In the genomic region with DNA sequence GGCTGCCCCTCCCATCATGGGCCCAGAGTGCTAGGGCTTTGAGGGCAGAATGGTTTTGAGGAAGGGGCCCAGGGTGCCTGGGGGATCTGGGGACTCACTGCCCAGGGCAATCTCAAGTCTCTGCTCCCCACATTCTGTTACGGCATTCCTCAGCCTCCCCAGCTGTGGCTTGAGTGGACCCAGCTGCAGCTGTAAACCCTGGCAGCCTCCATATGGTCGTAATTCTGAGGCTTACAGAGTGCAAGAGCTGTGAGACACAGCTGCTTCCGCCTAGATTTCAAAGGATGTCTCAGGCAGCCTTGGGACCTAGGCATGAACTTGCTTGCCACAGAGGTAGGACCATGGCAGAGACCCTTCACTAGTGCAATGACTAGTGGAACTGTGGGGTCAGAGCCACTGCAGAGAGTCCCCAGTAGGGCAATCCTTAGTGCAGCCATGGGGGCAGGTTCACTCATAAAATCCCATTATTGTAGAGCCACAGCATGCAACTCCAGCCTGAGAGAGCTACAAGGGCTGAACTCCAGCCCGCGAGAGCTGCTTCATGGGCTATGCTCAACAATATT, we compare ENCODE assay signal across 35 cellular contexts.
A peak's percentile ranks its signal among the peaks of the same experiment; 100 is the strongest.
DNase-seq lines count a peak whose midpoint lies in the region; ATAC-seq and TF ChIP-seq lines count a peak whose summit lies in the region.
"Had no signal": no experiment of that assay in that cellular context is flagged by ENCODE, and none has a peak within 500 bp of the region (broad histone marks: within the 10 kb centered on the region; RNA-seq: fewer than 3 reads in every experiment).

No MANE protein-coding gene starts in this region.

- H3K9me3 ChIP-seq in hepatocyte (ENCODE audit: low read depth) (no peaks in the 10 kb centered on the region), sigmoid colon (no peaks in the 10 kb centered on the region), ascending aorta (no peaks in the 10 kb centered on the region)
- no peaks in the 10 kb centered on the region for H3K9me3 ChIP-seq in CD4-positive, alpha-beta T cell (ENCODE audit: control insufficient read depth, low read length)
- H3K9me3 ChIP-seq: adrenal gland, body of pancreas, esophagus squamous epithelium, gastrocnemius medialis, HAP-1, thoracic aorta, vagina had no signal

- H3K4me3 ChIP-seq in hepatocyte (no peak overlapping the region), sigmoid colon (no peak overlapping the region), ascending aorta (no peak overlapping the region)
- H3K4me3 ChIP-seq: adrenal gland, body of pancreas, esophagus squamous epithelium, gastrocnemius medialis, GM12878, HAP-1, thoracic aorta, vagina had no signal

- no peak for TF ChIP-seq POLR2A in sigmoid colon (IDR thresholded peaks at IDR 0.05)

- DNase-seq in GM04504 (ENCODE audit: low read depth) (peak; percentile 3), NCI-H524 treated with DMSO at 0.1 percent for 48 hours (lab: John Stamatoyannopoulos, UW) (peak; percentile 6), hepatocyte (ENCODE audit: low spot score) (peak; percentile 6), sigmoid colon (peak; percentile 77), ascending aorta (ENCODE audit: low spot score in 2 of 2) (no peak), middle frontal gyrus (ENCODE audit: extremely low spot score, low spot score) (no peak)
- DNase-seq in stimulated activated naive CD4-positive, alpha-beta T cell treated with Interleukin-2 at 50 U/mL for 16 hours (lab: John Stamatoyannopoulos, UW), result no peak
- DNase-seq in CD4-positive, alpha-beta T cell, result no peak
- DNase-seq: activated CD4-positive, CD25-positive, alpha-beta regulatory T cell; activated CD8-positive, alpha-beta memory T cell treated with anti-CD3 and anti-CD28 coated beads, Interleukin-2, amount 10 ng/mL, durations not matched to agents 7 days and 5 days; activated naive CD4-positive, alpha-beta T cell treated with anti-CD3 and anti-CD28 coated beads, Interleukin-2, amount 10 ng/mL, durations not matched to agents 7 days and 5 days; adrenal gland; body of pancreas; CD8-positive, alpha-beta T cell; cerebellar nuclear complex; EL; esophagus squamous epithelium; gastrocnemius medialis; hippocampal formation; mesenchymal stem cell; MM.1S; NCI-H1105 treated with DMSO at 0.1 percent for 48 hours; NCI-H2029; NCI-H510A treated with DMSO at 0.1 percent for 48 hours; PC-3; T-helper 17 cell had no signal

- no peaks in the 10 kb centered on the region for H3K36me3 Mint-ChIP-seq in CD4-positive, alpha-beta T cell (ENCODE audit: low read depth)
- H3K36me3 Mint-ChIP-seq: activated CD8-positive, alpha-beta memory T cell treated with anti-CD3 and anti-CD28 coated beads, Interleukin-2, amount 10 ng/mL, durations not matched to agents 7 days and 5 days; activated naive CD4-positive, alpha-beta T cell treated with anti-CD3 and anti-CD28 coated beads, Interleukin-2, amount 10 ng/mL, durations not matched to agents 7 days and 5 days; CD8-positive, alpha-beta T cell had no signal

- WGBS in hepatocyte (ENCODE audit: low lambda C conversion rate, missing lambda C conversion rate), result 49% methylated on average over 5 of the region's 5 CpGs
- 76 to 78% methylated on average over 5 of the region's 5 CpGs for WGBS in sigmoid colon, 2 donors

- H3K79me2 ChIP-seq in hepatocyte, result no peaks in the 10 kb centered on the region

- ATAC-seq in CD4-positive, alpha-beta T cell (ENCODE audit: poor library complexity), result no peak
- ATAC-seq: activated CD8-positive, alpha-beta memory T cell treated with anti-CD3 and anti-CD28 coated beads, Interleukin-2, amount 10 ng/mL, durations not matched to agents 7 days and 5 days; body of pancreas; CD8-positive, alpha-beta T cell; gastrocnemius medialis; GM12878; PC-3; SK-N-SH treated with all-trans-retinoic acid at 6 μM for 48 hours; T-helper 17 cell had no signal

- H3K4me2 ChIP-seq in hepatocyte, result no peak overlapping the region
- H3K4me2 ChIP-seq: KMS-11 had no signal

- TF ChIP-seq CTCF in hepatocyte (IDR thresholded peaks at IDR 0.05; ENCODE audit: poor library complexity) (no peak), sigmoid colon (IDR thresholded peaks at IDR 0.05) (no peak), ascending aorta (IDR thresholded peaks at IDR 0.05) (no peak)
- TF ChIP-seq CTCF in CD4-positive, alpha-beta T cell (IDR thresholded peaks at IDR 0.05), result no peak

- intact Hi-C loops in sigmoid colon (cut with DNase I), result loop anchor here (5.0 to 10.0 kb wide), 2 partner anchors 184 to 298 kb away; partner anchors contain the start of gene ENOX1
- intact Hi-C loops in ascending aorta (cut with DNase I), result no loop called here
- intact Hi-C loops in CD4-positive, alpha-beta T cell (cut with DNase I, micrococcal nuclease), result no loop called here

- no peaks in the 10 kb centered on the region for H4K20me1 ChIP-seq in hepatocyte (ENCODE audit: insufficient read depth, poor library complexity, severe bottlenecking)

- no peak overlapping the region for H3K27ac ChIP-seq in hepatocyte
- peak overlapping the region in 3 of 4 donors; percentile 25 to 70 (median 66) for H3K27ac ChIP-seq in sigmoid colon
- no peak overlapping the region for H3K27ac ChIP-seq in ascending aorta
- H3K27ac ChIP-seq in CD4-positive, alpha-beta T cell (ENCODE audit: low read depth, low read length), result no peak overlapping the region
- H3K27ac ChIP-seq: adrenal gland, body of pancreas, esophagus squamous epithelium, gastrocnemius medialis, KMS-11, thoracic aorta, vagina had no signal

- H3K4me1 Mint-ChIP-seq in CD4-positive, alpha-beta T cell (ENCODE audit: low read depth), result peaks cover 11% of the 10 kb centered on the region
- H3K4me1 Mint-ChIP-seq: activated naive CD4-positive, alpha-beta T cell treated with anti-CD3 and anti-CD28 coated beads, Interleukin-2, amount 10 ng/mL, durations not matched to agents 7 days and 5 days; B cell had no signal

- H3K4me3 Mint-ChIP-seq in CD4-positive, alpha-beta T cell, result no peak overlapping the region
- H3K4me3 Mint-ChIP-seq: activated CD8-positive, alpha-beta memory T cell treated with anti-CD3 and anti-CD28 coated beads, Interleukin-2, amount 10 ng/mL, durations not matched to agents 7 days and 5 days; activated naive CD4-positive, alpha-beta T cell treated with anti-CD3 and anti-CD28 coated beads, Interleukin-2, amount 10 ng/mL, durations not matched to agents 7 days and 5 days; B cell; CD8-positive, alpha-beta T cell; stimulated activated naive CD8-positive, alpha-beta T cell treated with anti-CD3 and anti-CD28 coated beads, Interleukin-15, Interleukin-2, amounts not matched to agents 100 ng/mL and 50 ng/mL, for 24 hours; T-helper 17 cell had no signal

- H3K27me3 Mint-ChIP-seq in CD4-positive, alpha-beta T cell, result no peaks in the 10 kb centered on the region
- H3K27me3 Mint-ChIP-seq: activated CD8-positive, alpha-beta memory T cell treated with anti-CD3 and anti-CD28 coated beads, Interleukin-2, amount 10 ng/mL, durations not matched to agents 7 days and 5 days; activated naive CD4-positive, alpha-beta T cell treated with anti-CD3 and anti-CD28 coated beads, Interleukin-2, amount 10 ng/mL, durations not matched to agents 7 days and 5 days; B cell; progenitor cell of endocrine pancreas had no signal

- H3K9me3 Mint-ChIP-seq in CD4-positive, alpha-beta T cell, result no peaks in the 10 kb centered on the region
- H3K9me3 Mint-ChIP-seq: activated naive CD4-positive, alpha-beta T cell treated with anti-CD3 and anti-CD28 coated beads, Interleukin-2, amount 10 ng/mL, durations not matched to agents 7 days and 5 days; CD8-positive, alpha-beta T cell; stimulated activated naive CD8-positive, alpha-beta T cell treated with anti-CD3 and anti-CD28 coated beads, Interleukin-15, Interleukin-2, amounts not matched to agents 100 ng/mL and 50 ng/mL, for 24 hours had no signal

- no peaks in the 10 kb centered on the region for H3K9me2 ChIP-seq in hepatocyte (replicated peaks; ENCODE audit: insufficient read depth)

- H3K27me3 ChIP-seq in hepatocyte (no peaks in the 10 kb centered on the region), sigmoid colon (no peaks in the 10 kb centered on the region), ascending aorta (no peaks in the 10 kb centered on the region)
- no peaks in the 10 kb centered on the region for H3K27me3 ChIP-seq in CD4-positive, alpha-beta T cell (ENCODE audit: control insufficient read depth, insufficient read depth, low read length)
- H3K27me3 ChIP-seq: adrenal gland, body of pancreas, esophagus squamous epithelium, gastrocnemius medialis, vagina had no signal

- CTCF ChIA-PET in CD4-positive, alpha-beta T cell (lab: Charles Lee), result interaction anchor here (0.5 kb wide), 1 partner anchor 841 kb away, joined by 5 read pairs; no protein-coding TSS in a partner anchor

- H3K36me3 ChIP-seq in hepatocyte (replicated peaks; ENCODE audit: insufficient read depth, low read depth) (no peaks in the 10 kb centered on the region), sigmoid colon (no peaks in the 10 kb centered on the region), ascending aorta (no peaks in the 10 kb centered on the region)
- H3K36me3 ChIP-seq: adrenal gland, esophagus squamous epithelium, gastrocnemius medialis, HAP-1, thoracic aorta, vagina had no signal

- no peak overlapping the region for H2AFZ ChIP-seq in hepatocyte

- POLR2A ChIA-PET in CD4-positive, alpha-beta T cell (lab: Charles Lee), result no interaction called here

- no peak for TF ChIP-seq EP300 in sigmoid colon (IDR thresholded peaks at IDR 0.05)

- H3K4me1 ChIP-seq in hepatocyte (ENCODE audit: insufficient read depth), result no peaks in the 10 kb centered on the region
- peaks cover 0 to 38% (median 28%) of the 10 kb centered on the region in 4 donors for H3K4me1 ChIP-seq in sigmoid colon
- no peaks in the 10 kb centered on the region for H3K4me1 ChIP-seq in ascending aorta
- H3K4me1 ChIP-seq: adrenal gland, body of pancreas, esophagus squamous epithelium, HAP-1, vagina had no signal

- H3K27ac Mint-ChIP-seq in CD4-positive, alpha-beta T cell, result no peak overlapping the region
- H3K27ac Mint-ChIP-seq: activated CD8-positive, alpha-beta memory T cell treated with anti-CD3 and anti-CD28 coated beads, Interleukin-2, amount 10 ng/mL, durations not matched to agents 7 days and 5 days; activated naive CD4-positive, alpha-beta T cell treated with anti-CD3 and anti-CD28 coated beads, Interleukin-2, amount 10 ng/mL, durations not matched to agents 7 days and 5 days; B cell; CD8-positive, alpha-beta T cell; progenitor cell of endocrine pancreas; stimulated activated naive CD8-positive, alpha-beta T cell treated with anti-CD3 and anti-CD28 coated beads, Interleukin-15, Interleukin-2, amounts not matched to agents 100 ng/mL and 50 ng/mL, for 24 hours had no signal

Comparison
In these comparisons a context has a peak if more than half of its experiments do, and no peak if none do; other contexts are left out.
1. DNase-seq: peak in GM04504 (single experiment), NCI-H524 treated with DMSO at 0.1 percent for 48 hours (single experiment), hepatocyte (single experiment) and sigmoid colon (single experiment); none in ascending aorta (0 of 2), stimulated activated naive CD4-positive, alpha-beta T cell treated with Interleukin-2 at 50 U/mL for 16 hours (single experiment), middle frontal gyrus (single experiment) and CD4-positive, alpha-beta T cell (0 of 10).
2. H3K27ac ChIP-seq: peak in sigmoid colon (3 of 4); none in hepatocyte (single experiment), ascending aorta (0 of 2) and CD4-positive, alpha-beta T cell (single experiment).